Comparison of ENCODE assay signal across 8 cellular contexts in the genomic region with DNA sequence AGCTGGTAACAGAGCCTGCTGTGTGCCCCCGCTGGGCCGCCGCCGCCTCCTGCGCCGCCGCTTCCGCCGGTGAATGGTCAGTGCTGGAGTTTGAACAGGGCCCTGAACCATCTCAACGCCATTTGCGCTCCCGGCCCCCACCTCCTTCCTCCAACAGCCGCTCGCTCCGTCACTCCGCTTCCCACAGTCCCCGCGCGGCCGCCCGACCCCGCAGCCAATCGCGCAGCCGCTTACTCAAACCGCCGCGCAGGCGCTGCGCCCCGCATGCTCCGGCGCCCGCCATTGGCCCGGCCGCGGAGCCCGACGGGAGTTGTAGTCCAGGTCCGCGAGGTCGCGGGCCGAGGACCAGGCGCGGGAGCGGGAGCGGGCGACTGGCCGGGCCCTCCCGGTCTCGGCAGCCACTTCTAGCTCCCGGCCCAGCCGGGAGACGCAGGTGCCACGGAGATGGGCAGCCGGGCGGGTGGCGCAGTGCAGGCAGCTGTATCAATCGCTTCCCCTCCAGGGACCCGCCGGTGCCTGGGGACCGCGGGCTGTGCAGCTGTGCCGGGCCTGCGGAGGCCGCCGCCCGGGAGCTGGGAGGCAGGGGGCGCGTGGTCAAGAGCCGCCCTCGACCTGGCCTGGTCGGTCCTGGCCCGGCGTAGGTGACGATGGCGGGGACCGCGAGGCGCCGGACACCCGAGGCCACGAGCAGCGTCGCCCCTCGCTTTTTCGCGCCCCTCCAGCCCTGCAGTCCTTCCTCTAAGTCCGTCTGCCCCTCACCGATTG. TPM values are rescaled to one million over a fixed set of nuclear protein-coding genes. Genes with fewer than 3 reads are reported as not detected.
DNase-seq lines count a peak whose midpoint lies in the region; ATAC-seq and TF ChIP-seq lines count a peak whose summit lies in the region.

A gene with protein sequence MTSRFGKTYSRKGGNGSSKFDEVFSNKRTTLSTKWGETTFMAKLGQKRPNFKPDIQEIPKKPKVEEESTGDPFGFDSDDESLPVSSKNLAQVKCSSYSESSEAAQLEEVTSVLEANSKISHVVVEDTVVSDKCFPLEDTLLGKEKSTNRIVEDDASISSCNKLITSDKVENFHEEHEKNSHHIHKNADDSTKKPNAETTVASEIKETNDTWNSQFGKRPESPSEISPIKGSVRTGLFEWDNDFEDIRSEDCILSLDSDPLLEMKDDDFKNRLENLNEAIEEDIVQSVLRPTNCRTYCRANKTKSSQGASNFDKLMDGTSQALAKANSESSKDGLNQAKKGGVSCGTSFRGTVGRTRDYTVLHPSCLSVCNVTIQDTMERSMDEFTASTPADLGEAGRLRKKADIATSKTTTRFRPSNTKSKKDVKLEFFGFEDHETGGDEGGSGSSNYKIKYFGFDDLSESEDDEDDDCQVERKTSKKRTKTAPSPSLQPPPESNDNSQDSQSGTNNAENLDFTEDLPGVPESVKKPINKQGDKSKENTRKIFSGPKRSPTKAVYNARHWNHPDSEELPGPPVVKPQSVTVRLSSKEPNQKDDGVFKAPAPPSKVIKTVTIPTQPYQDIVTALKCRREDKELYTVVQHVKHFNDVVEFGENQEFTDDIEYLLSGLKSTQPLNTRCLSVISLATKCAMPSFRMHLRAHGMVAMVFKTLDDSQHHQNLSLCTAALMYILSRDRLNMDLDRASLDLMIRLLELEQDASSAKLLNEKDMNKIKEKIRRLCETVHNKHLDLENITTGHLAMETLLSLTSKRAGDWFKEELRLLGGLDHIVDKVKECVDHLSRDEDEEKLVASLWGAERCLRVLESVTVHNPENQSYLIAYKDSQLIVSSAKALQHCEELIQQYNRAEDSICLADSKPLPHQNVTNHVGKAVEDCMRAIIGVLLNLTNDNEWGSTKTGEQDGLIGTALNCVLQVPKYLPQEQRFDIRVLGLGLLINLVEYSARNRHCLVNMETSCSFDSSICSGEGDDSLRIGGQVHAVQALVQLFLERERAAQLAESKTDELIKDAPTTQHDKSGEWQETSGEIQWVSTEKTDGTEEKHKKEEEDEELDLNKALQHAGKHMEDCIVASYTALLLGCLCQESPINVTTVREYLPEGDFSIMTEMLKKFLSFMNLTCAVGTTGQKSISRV (N-terminal part only) (minus strand): TSS at position 173 of the 765 bp plus-strand sequence. CDS start 3,723 bp downstream, outside the sequence.

- no peaks in the 10 kb centered on the region for H3K27me3 ChIP-seq in RWPE2 (ENCODE audit: insufficient read depth, poor library complexity, severe bottlenecking)

- H3K27ac Mint-ChIP-seq in activated T-helper 2 cell treated with anti-CD3 and anti-CD28 coated beads, Interferon-gamma antibody, Interleukin-2, Interleukin-4, amounts not matched to agents 10 μg/mL and 5 μg/mL and 100 μg/mL, durations not matched to agents 14 hours and 24 hours and 36 hours = peak within 1 kb of the TSS; percentile 89
- H3K27ac Mint-ChIP-seq in naive thymus-derived CD8-positive, alpha-beta T cell = peak within 1 kb of the TSS; percentile 86 to 98 (median 95)
- H3K27ac Mint-ChIP-seq in stimulated activated naive B cell treated with anti-CD40 and anti-IgM and Interleukin-4, amounts not matched to agents 10 μg/mL and 1 μg/mL and 100 μg/mL, for 72 hours = peak within 1 kb of the TSS; percentile 94

- H3K9me3 Mint-ChIP-seq in activated T-helper 2 cell treated with anti-CD3 and anti-CD28 coated beads, Interferon-gamma antibody, Interleukin-2, Interleukin-4, amounts not matched to agents 10 μg/mL and 5 μg/mL and 100 μg/mL, durations not matched to agents 14 hours and 24 hours and 36 hours = no peaks in the 10 kb centered on the region
- no peaks in the 10 kb centered on the region for H3K9me3 Mint-ChIP-seq in naive thymus-derived CD8-positive, alpha-beta T cell
- no peaks in the 10 kb centered on the region for H3K9me3 Mint-ChIP-seq in stimulated activated naive B cell treated with anti-CD40 and anti-IgM and Interleukin-4, amounts not matched to agents 10 μg/mL and 1 μg/mL and 100 μg/mL, for 72 hours

- H3K4me1 ChIP-seq in RWPE2 (ENCODE audit: insufficient read depth, poor library complexity, severe bottlenecking) = peaks cover 23% of the 10 kb centered on the region

- peak within 1 kb of the TSS; percentile 98 for H3K4me3 Mint-ChIP-seq in activated T-helper 2 cell treated with anti-CD3 and anti-CD28 coated beads, Interferon-gamma antibody, Interleukin-2, Interleukin-4, amounts not matched to agents 10 μg/mL and 5 μg/mL and 100 μg/mL, durations not matched to agents 14 hours and 24 hours and 36 hours (ENCODE audit: low read depth)
- H3K4me3 Mint-ChIP-seq in naive thymus-derived CD8-positive, alpha-beta T cell = peak within 1 kb of the TSS; percentile 90 to 97 (median 96)
- peak within 1 kb of the TSS; percentile 88 to 93 for H3K4me3 Mint-ChIP-seq in stimulated activated naive B cell treated with anti-CD40 and anti-IgM and Interleukin-4, amounts not matched to agents 10 μg/mL and 1 μg/mL and 100 μg/mL, for 72 hours

- peaks cover 33% of the 10 kb centered on the region for H3K36me3 Mint-ChIP-seq in activated T-helper 2 cell treated with anti-CD3 and anti-CD28 coated beads, Interferon-gamma antibody, Interleukin-2, Interleukin-4, amounts not matched to agents 10 μg/mL and 5 μg/mL and 100 μg/mL, durations not matched to agents 14 hours and 24 hours and 36 hours (ENCODE audit: low read depth)
- peaks cover 0 to 23% (median 10%) of the 10 kb centered on the region in 3 donors for H3K36me3 Mint-ChIP-seq in naive thymus-derived CD8-positive, alpha-beta T cell
- H3K36me3 Mint-ChIP-seq in stimulated activated naive B cell treated with anti-CD40 and anti-IgM and Interleukin-4, amounts not matched to agents 10 μg/mL and 1 μg/mL and 100 μg/mL, for 72 hours = peaks cover 9 to 20% of the 10 kb centered on the region in 2 donors

- H3K27ac ChIP-seq in RWPE2 (ENCODE audit: poor library complexity, severe bottlenecking) = peak within 1 kb of the TSS; percentile 81

- DNase-seq in EL (peak; percentile 93), H4 (ENCODE audit: low spot score) (peak; percentile 87), LNCaP clone FGC (ENCODE audit: low read depth) (peak; percentile 50), RWPE2 (ENCODE audit: low spot score) (peak; percentile 94), fibroblast of mammary gland (ENCODE audit: low read depth) (peak; percentile 87)
- peak; percentile 93 for DNase-seq in activated T-helper 2 cell treated with anti-CD3 and anti-CD28 coated beads, Interferon-gamma antibody, Interleukin-2, Interleukin-4, amounts not matched to agents 10 μg/mL and 5 μg/mL and 100 μg/mL, durations not matched to agents 14 hours and 24 hours and 36 hours (ENCODE audit: low spot score)
- peak; percentile 90 to 97 (median 94) for DNase-seq in naive thymus-derived CD8-positive, alpha-beta T cell
- peak; percentile 92 for DNase-seq in stimulated activated naive B cell treated with anti-CD40 and anti-IgM and Interleukin-4, amounts not matched to agents 10 μg/mL and 1 μg/mL and 100 μg/mL, for 72 hours

- peaks cover 46% of the 10 kb centered on the region for H3K4me1 Mint-ChIP-seq in activated T-helper 2 cell treated with anti-CD3 and anti-CD28 coated beads, Interferon-gamma antibody, Interleukin-2, Interleukin-4, amounts not matched to agents 10 μg/mL and 5 μg/mL and 100 μg/mL, durations not matched to agents 14 hours and 24 hours and 36 hours (ENCODE audit: low read depth)
- H3K4me1 Mint-ChIP-seq in naive thymus-derived CD8-positive, alpha-beta T cell = peaks cover 23 to 75% (median 62%) of the 10 kb centered on the region in 4 donors
- peaks cover 22 to 46% of the 10 kb centered on the region in 2 donors for H3K4me1 Mint-ChIP-seq in stimulated activated naive B cell treated with anti-CD40 and anti-IgM and Interleukin-4, amounts not matched to agents 10 μg/mL and 1 μg/mL and 100 μg/mL, for 72 hours

- POLR2A ChIA-PET in naive thymus-derived CD8-positive, alpha-beta T cell (lab: Charles Lee) = interaction anchor here (1.1 to 3.5 kb wide), 6 partner anchors 14 to 121 kb away, joined by 3 to 24 read pairs (median 8); no protein-coding TSS in a partner anchor

- H3K9me3 ChIP-seq in RWPE2 (ENCODE audit: severe bottlenecking) = no peaks in the 10 kb centered on the region

- ATAC-seq in RWPE2 (ENCODE audit: low read depth) = peak; percentile 94
- peak; percentile 94 for ATAC-seq in naive thymus-derived CD8-positive, alpha-beta T cell
- peak; percentile 94 to 96 for ATAC-seq in stimulated activated naive B cell treated with anti-CD40 and anti-IgM and Interleukin-4, amounts not matched to agents 10 μg/mL and 1 μg/mL and 100 μg/mL, for 72 hours (replicated peaks)

- H3K4me3 ChIP-seq in LNCaP clone FGC (ENCODE audit: low read depth, low read length) (peak within 1 kb of the TSS; percentile 76), RWPE2 (ENCODE audit: severe bottlenecking) (peak within 1 kb of the TSS; percentile 89), fibroblast of mammary gland (ENCODE audit: control insufficient read depth, low read depth, low read length) (peak within 1 kb of the TSS; percentile 88)

- no peaks in the 10 kb centered on the region for H3K27me3 Mint-ChIP-seq in activated T-helper 2 cell treated with anti-CD3 and anti-CD28 coated beads, Interferon-gamma antibody, Interleukin-2, Interleukin-4, amounts not matched to agents 10 μg/mL and 5 μg/mL and 100 μg/mL, durations not matched to agents 14 hours and 24 hours and 36 hours (ENCODE audit: low read depth)
- no peaks in the 10 kb centered on the region for H3K27me3 Mint-ChIP-seq in naive thymus-derived CD8-positive, alpha-beta T cell
- peaks cover 4% of the 10 kb centered on the region in 2 donors for H3K27me3 Mint-ChIP-seq in stimulated activated naive B cell treated with anti-CD40 and anti-IgM and Interleukin-4, amounts not matched to agents 10 μg/mL and 1 μg/mL and 100 μg/mL, for 72 hours

- TF ChIP-seq CTCF in LNCaP clone FGC (IDR thresholded peaks at IDR 0.05; ENCODE audit: control insufficient read depth, extremely low read depth, insufficient read depth) (no peak), RWPE2 (IDR thresholded peaks at IDR 0.05; ENCODE audit: poor library complexity, severe bottlenecking) (no peak), fibroblast of mammary gland (conservative IDR thresholded peaks at IDR 0.05; ENCODE audit: control insufficient read depth, insufficient read depth, low read depth, low read length) (no peak)

- intact Hi-C loops in activated T-helper 2 cell treated with anti-CD3 and anti-CD28 coated beads, Interferon-gamma antibody, Interleukin-2, Interleukin-4, amounts not matched to agents 10 μg/mL and 5 μg/mL and 100 μg/mL, durations not matched to agents 14 hours and 24 hours and 36 hours (cut with micrococcal nuclease) = loop anchor here (1.0 to 5.0 kb wide), 4 partner anchors 63 to 1340 kb away; a partner anchor contains a TSS

- peaks cover 34% of the 10 kb centered on the region for H3K36me3 ChIP-seq in RWPE2 (ENCODE audit: low read depth)

RNA-seq across cellular contexts. Expression of the gene that starts here (rescaled TPM):
- total RNA-seq in H4 (2014; rRNA removed; shearing (Covaris generic)) = 17.3 and 23.8 TPM in 2 replicates
- total RNA-seq in activated T-helper 2 cell treated with anti-CD3 and anti-CD28 coated beads, Interferon-gamma antibody, Interleukin-2, Interleukin-4, amounts not matched to agents 10 μg/mL and 5 μg/mL and 100 μg/mL, durations not matched to agents 14 hours and 24 hours and 36 hours = 50.0 and 51.4 TPM in 2 replicates
- 10 to 100 TPM; 66.5 to 67.3 TPM for total RNA-seq in naive thymus-derived CD8-positive, alpha-beta T cell
- polyA plus RNA-seq in naive thymus-derived CD8-positive, alpha-beta T cell = 10 to 100 TPM; 37.0 to 42.1 (median 38.6) TPM

Comparison
In these comparisons a context has a peak if more than half of its experiments do, and no peak if none do; other contexts are left out.
1. Peak in every context shown above with its lines: DNase-seq, ATAC-seq, H3K4me3 ChIP-seq and H3K27ac ChIP-seq.